ENCODE assay signal across 8 cellular contexts in genomic region chr20:5950271-5951031, GRCh38. TPM values are rescaled to one million over a fixed set of nuclear protein-coding genes. Genes with fewer than 3 reads are reported as not detected.
DNase-seq lines count a peak whose midpoint lies in the region; ATAC-seq and TF ChIP-seq lines count a peak whose summit lies in the region.

Gene MCM8, plus strand, starts transcription at chr20:5950652. Its CDS starts 1,364 bp downstream, at chr20:5952016.
Gene TRMT6, minus strand, starts transcription at chr20:5950533. Its CDS starts 128 bp downstream, at chr20:5950405.

- no peaks in the 10 kb centered on the region for H3K9me2 ChIP-seq in SU-DHL-6 (replicated peaks; ENCODE audit: insufficient read depth, low read length)

- DNase-seq in NCI-H1417 (lab: John Stamatoyannopoulos, UW), result peak; percentile 98 to 99 (median 99)
- peak; percentile 96 for DNase-seq in activated naive CD8-positive, alpha-beta T cell treated with anti-CD3 and anti-CD28 coated beads for 36 hours
- peak; percentile 99 for DNase-seq in Right ventricle myocardium inferior (ENCODE audit: missing footprints)
- peak; percentile 93 to 96 (median 93) for DNase-seq in ovary
- peak; percentile 97 for DNase-seq in tibial artery

- intact Hi-C loops in Right ventricle myocardium inferior (cut with DNase I) (loop anchor here (1.0 kb wide), 1 partner anchor 127 kb away; no protein-coding TSS in a partner anchor), ovary (cut with DNase I) (loop anchor here in 1 of 4 donors (5.0 kb wide), 1 partner anchor 132 kb away; no protein-coding TSS in a partner anchor), tibial artery (cut with DNase I; ENCODE audit: low total_unique reads) (no loop called here)

- peak within 1 kb of the TSS; percentile 97 for H3K4me3 Mint-ChIP-seq in activated naive CD8-positive, alpha-beta T cell treated with anti-CD3 and anti-CD28 coated beads for 36 hours

- no peaks in the 10 kb centered on the region for H3F3A ChIP-seq in SU-DHL-6 (ENCODE audit: insufficient read depth)

- no peaks in the 10 kb centered on the region for H3K9me3 Mint-ChIP-seq in activated naive CD8-positive, alpha-beta T cell treated with anti-CD3 and anti-CD28 coated beads for 36 hours

- TF ChIP-seq POLR2A in ovary (IDR thresholded peaks at IDR 0.05), result no peak

- H3K36me3 ChIP-seq in SU-DHL-6 (ENCODE audit: low read length) (peaks cover 41% of the 10 kb centered on the region; the same call in 1 of the 2 replicates), ovary (no peaks in the 10 kb centered on the region), tibial artery (peaks cover 10 to 44% (median 19%) of the 10 kb centered on the region in 3 donors)

- peak within 1 kb of the TSS; percentile 59 for H3K27ac ChIP-seq in SU-DHL-6 (ENCODE audit: low read depth, low read length)
- peak within 1 kb of the TSS in 1 of 2 donors; percentile 58 for H3K27ac ChIP-seq in ovary
- peak within 1 kb of the TSS; percentile 74 to 75 for H3K27ac ChIP-seq in tibial artery

- peak within 1 kb of the TSS; percentile 80 for H3K9ac ChIP-seq in SU-DHL-6 (ENCODE audit: low read length)

- H3K4me1 ChIP-seq in ovary (ENCODE audit: insufficient read depth) (peaks cover 2% of the 10 kb centered on the region), tibial artery (peaks cover 0 to 25% (median 19%) of the 10 kb centered on the region in 4 donors)

- WGBS in ovary, 3 donors, result 0 to 1% (median 0%) methylated on average over 58 to 61 of the region's 61 CpGs

- H3K4me3 ChIP-seq in GM12875 (ENCODE audit: low read depth, low read length) (peak within 1 kb of the TSS; percentile 71), SU-DHL-6 (ENCODE audit: insufficient read depth, low read length, poor library complexity, severe bottlenecking) (peak within 1 kb of the TSS; percentile 95), ovary (peak within 1 kb of the TSS; percentile 46), tibial artery (peak within 1 kb of the TSS; percentile 63 to 91)

- H3K27me3 ChIP-seq in SU-DHL-6 (ENCODE audit: low read length) (no peaks in the 10 kb centered on the region), ovary (no peaks in the 10 kb centered on the region), tibial artery (no peaks in the 10 kb centered on the region)

- peaks cover 71% of the 10 kb centered on the region for H3K79me2 ChIP-seq in SU-DHL-6 (ENCODE audit: insufficient read depth, low read length)

- no peaks in the 10 kb centered on the region for H4K20me1 ChIP-seq in SU-DHL-6 (ENCODE audit: low read depth, low read length)

- no peak for TF ChIP-seq CTCF in GM12875 (IDR thresholded peaks at IDR 0.05; ENCODE audit: borderline replicate concordance, insufficient read depth, low read depth, low read length)
- no peak for TF ChIP-seq CTCF in SU-DHL-6 (IDR thresholded peaks at IDR 0.05; ENCODE audit: insufficient read depth, low read length, poor library complexity, severe bottlenecking)
- TF ChIP-seq CTCF in ovary (IDR thresholded peaks at IDR 0.05), result no peak
- no peak for TF ChIP-seq CTCF in tibial artery (IDR thresholded peaks at IDR 0.05)

- peaks cover 4% of the 10 kb centered on the region for H3K27me3 Mint-ChIP-seq in activated naive CD8-positive, alpha-beta T cell treated with anti-CD3 and anti-CD28 coated beads for 36 hours

- H3K9me3 ChIP-seq in SU-DHL-6 (ENCODE audit: insufficient read depth, low read length) (no peaks in the 10 kb centered on the region), ovary (no peaks in the 10 kb centered on the region), tibial artery (no peaks in the 10 kb centered on the region)

- TF ChIP-seq EP300 in ovary (IDR thresholded peaks at IDR 0.05), result peak; percentile 49

- peak; percentile 97 for ATAC-seq in HG02763 (IDR thresholded peaks at IDR 0.05; ENCODE audit: unreplicated experiment)
- peak; percentile 99 for ATAC-seq in Right ventricle myocardium inferior

- peak within 1 kb of the TSS; percentile 96 for H3K4me2 ChIP-seq in SU-DHL-6 (ENCODE audit: low read depth, low read length, poor library complexity, severe bottlenecking)

- peaks cover 50% of the 10 kb centered on the region for H3K4me1 Mint-ChIP-seq in activated naive CD8-positive, alpha-beta T cell treated with anti-CD3 and anti-CD28 coated beads for 36 hours

- peak within 1 kb of the TSS; percentile 98 for H3K27ac Mint-ChIP-seq in activated naive CD8-positive, alpha-beta T cell treated with anti-CD3 and anti-CD28 coated beads for 36 hours

- H2AFZ ChIP-seq in SU-DHL-6 (ENCODE audit: low read depth, low read length, severe bottlenecking), result peak within 1 kb of the TSS; percentile 57

- peaks cover 59% of the 10 kb centered on the region for H3K36me3 Mint-ChIP-seq in activated naive CD8-positive, alpha-beta T cell treated with anti-CD3 and anti-CD28 coated beads for 36 hours

RNA-seq across cellular contexts. Expression of gene MCM8, which starts in this region (rescaled TPM):
- 10 to 100 TPM; 34.7 to 35.2 TPM for total RNA-seq in activated naive CD8-positive, alpha-beta T cell treated with anti-CD3 and anti-CD28 coated beads for 36 hours
- total RNA-seq in Right ventricle myocardium inferior (6.4 TPM), ovary (1 to 10 TPM; 2.3 to 4.9 (median 4.3) TPM)
- polyA plus RNA-seq in ovary, result 1 to 10 TPM; 2.4 to 3.5 TPM

RNA-seq across cellular contexts. Expression of gene TRMT6, which starts in this region (rescaled TPM):
- total RNA-seq in activated naive CD8-positive, alpha-beta T cell treated with anti-CD3 and anti-CD28 coated beads for 36 hours, result 10 to 100 TPM; 33.1 to 34.1 TPM
- total RNA-seq in Right ventricle myocardium inferior, result 6.1 TPM
- 10 to 100 TPM in 5 of 7 donors, 1 to 10 TPM in 2; 5.8 to 19.3 (median 11.5) TPM for total RNA-seq in ovary
- 10 to 100 TPM in 1 of 2 donors, 1 to 10 TPM in 1; 6.6 to 12.5 TPM for polyA plus RNA-seq in ovary
